In the genomic region with DNA sequence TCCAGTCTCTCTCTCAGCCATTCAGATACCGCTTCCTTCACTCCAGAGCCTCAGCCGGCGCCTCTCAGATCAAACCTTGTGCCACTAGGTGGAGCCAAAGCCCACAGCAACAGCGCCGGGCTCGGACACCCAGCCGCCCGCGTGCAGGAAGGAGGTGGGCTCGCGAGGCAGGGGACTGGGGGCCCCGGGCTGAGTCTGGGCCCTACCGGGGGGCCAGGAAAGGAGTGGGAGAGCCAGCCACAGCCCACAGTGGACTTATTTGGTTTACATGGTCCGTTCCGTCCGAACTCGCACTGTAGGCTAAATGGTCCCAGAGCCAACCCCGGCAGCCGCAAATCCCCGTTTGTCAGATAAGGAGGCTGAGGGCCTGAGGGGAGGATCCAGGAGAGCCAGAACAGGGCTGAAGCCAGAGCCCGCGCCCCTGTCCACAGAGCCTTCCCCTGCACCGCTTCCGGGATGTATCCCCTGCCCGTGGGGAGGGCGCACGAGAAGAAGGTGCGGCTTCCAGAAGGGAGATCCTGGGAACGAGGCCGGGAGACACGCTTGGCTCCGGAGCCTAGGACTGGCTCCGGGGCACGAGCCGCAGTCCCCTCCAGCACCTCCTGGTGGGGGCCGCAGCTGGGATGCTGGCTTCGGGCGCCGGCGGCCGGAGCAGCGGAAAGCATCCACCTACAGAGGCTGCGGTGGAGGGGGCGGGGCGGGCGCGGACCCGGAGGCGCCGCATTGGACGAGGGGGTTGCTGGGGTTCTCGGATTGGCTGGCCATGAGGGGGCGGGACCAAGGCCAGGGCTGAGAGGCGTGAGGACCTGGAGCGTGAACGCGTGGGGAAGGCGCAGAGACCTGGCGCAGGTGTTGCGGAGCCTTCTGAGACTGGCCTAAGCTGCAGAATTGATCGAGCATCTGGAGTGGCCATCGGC, we compare ENCODE assay signal across 1 cellular context.
TF ChIP-seq lines count a peak whose summit lies in the region.

No MANE protein-coding gene starts in this region.

TF ChIP-seq in HEK293, 187 proteins besides CTCF, POLR2A, EP300 and RAD21 (continued from another document and continues in another):
- TF ChIP-seq, protein P1, sequence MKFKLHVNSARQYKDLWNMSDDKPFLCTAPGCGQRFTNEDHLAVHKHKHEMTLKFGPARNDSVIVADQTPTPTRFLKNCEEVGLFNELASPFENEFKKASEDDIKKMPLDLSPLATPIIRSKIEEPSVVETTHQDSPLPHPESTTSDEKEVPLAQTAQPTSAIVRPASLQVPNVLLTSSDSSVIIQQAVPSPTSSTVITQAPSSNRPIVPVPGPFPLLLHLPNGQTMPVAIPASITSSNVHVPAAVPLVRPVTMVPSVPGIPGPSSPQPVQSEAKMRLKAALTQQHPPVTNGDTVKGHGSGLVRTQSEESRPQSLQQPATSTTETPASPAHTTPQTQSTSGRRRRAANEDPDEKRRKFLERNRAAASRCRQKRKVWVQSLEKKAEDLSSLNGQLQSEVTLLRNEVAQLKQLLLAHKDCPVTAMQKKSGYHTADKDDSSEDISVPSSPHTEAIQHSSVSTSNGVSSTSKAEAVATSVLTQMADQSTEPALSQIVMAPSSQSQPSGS (tag by site-specific recombination; IDR thresholded peaks at IDR 0.05; ENCODE audit: low read depth): no peak
- TF ChIP-seq ZBTB1 (tag by site-specific recombination; IDR thresholded peaks at IDR 0.05) (no peak), SETDB1 (IDR thresholded peaks at IDR 0.05; ENCODE audit: insufficient read length, low read length) (no peak), ZBTB7A (tag by site-specific recombination; IDR thresholded peaks at IDR 0.05; ENCODE audit: low read depth) (0 out of 2 replicates have a peak, but pooled peaks have one; percentile 70), ZNF354C (tag by site-specific recombination; IDR thresholded peaks at IDR 0.05; ENCODE audit: borderline replicate concordance, low read depth) (no peak), ZNF366 (tag by site-specific recombination; conservative IDR thresholded peaks at IDR 0.05) (peak; percentile 77), ZBTB48 (tag by site-specific recombination; IDR thresholded peaks at IDR 0.05) (peak; percentile 17), ZNF274 (IDR thresholded peaks at IDR 0.05; ENCODE audit: low read length) (no peak), ZNF274 (tag by site-specific recombination; IDR thresholded peaks at IDR 0.05; ENCODE audit: borderline replicate concordance) (no peak), KLF16 (tag by site-specific recombination; IDR thresholded peaks at IDR 0.05) (peak; percentile 44; the same call in 1 of the 2 replicates), ZNF140 (tag by site-specific recombination; IDR thresholded peaks at IDR 0.05) (no peak), GLIS2 (tag by site-specific recombination; IDR thresholded peaks at IDR 0.05) (peak; percentile 94), ZNF391 (tag by site-specific recombination; IDR thresholded peaks at IDR 0.05; ENCODE audit: borderline replicate concordance, low read depth) (no peak), ZNF221 (tag by site-specific recombination; IDR thresholded peaks at IDR 0.05; ENCODE audit: borderline replicate concordance) (no peak), ZNF621 (tag by site-specific recombination; IDR thresholded peaks at IDR 0.05) (no peak), GLIS1 (tag by site-specific recombination; IDR thresholded peaks at IDR 0.05) (peak; percentile 73), ZBTB17 (tag by site-specific recombination; IDR thresholded peaks at IDR 0.05) (peak; percentile 95), GFI1B (tag by site-specific recombination; IDR thresholded peaks at IDR 0.05) (no peak), ZNF629 (tag by site-specific recombination; IDR thresholded peaks at IDR 0.05) (peak; percentile 51), ZNF19 (tag by site-specific recombination; IDR thresholded peaks at IDR 0.05; ENCODE audit: low read depth) (no peak), ZNF302 (tag by site-specific recombination; IDR thresholded peaks at IDR 0.05; ENCODE audit: low read depth) (no peak), HOXD13 (CRISPR knock-in tag; IDR thresholded peaks at IDR 0.05; ENCODE audit: borderline replicate concordance) (no peak), KLF9 (tag by site-specific recombination; IDR thresholded peaks at IDR 0.05; ENCODE audit: low read depth) (peak; percentile 75), ZNF768 (tag by site-specific recombination; IDR thresholded peaks at IDR 0.05) (no peak), KLF8 (tag by site-specific recombination; IDR thresholded peaks at IDR 0.05) (peak; percentile 50; the same call in 1 of the 2 replicates), KLF7 (tag by site-specific recombination; IDR thresholded peaks at IDR 0.05; ENCODE audit: borderline replicate concordance) (no peak), ZNF416 (tag by site-specific recombination; IDR thresholded peaks at IDR 0.05) (no peak), ZNF707 (tag by site-specific recombination; IDR thresholded peaks at IDR 0.05) (no peak; the same call in 1 of the 2 replicates), ZNF248 (tag by site-specific recombination; IDR thresholded peaks at IDR 0.05) (no peak), ZNF2 (tag by site-specific recombination; IDR thresholded peaks at IDR 0.05) (0 out of 2 replicates have a peak, but pooled peaks have one; percentile 85), ZNF830 (tag by site-specific recombination; IDR thresholded peaks at IDR 0.05; ENCODE audit: low read depth) (no peak), ZNF596 (tag by site-specific recombination; IDR thresholded peaks at IDR 0.05) (0 out of 2 replicates have a peak, but pooled peaks have one; percentile 5), ZNF660 (tag by site-specific recombination; IDR thresholded peaks at IDR 0.05) (peak; percentile 84), ZNF510 (tag by site-specific recombination; IDR thresholded peaks at IDR 0.05; ENCODE audit: insufficient replicate concordance) (no peak), ZNF175 (tag by site-specific recombination; IDR thresholded peaks at IDR 0.05) (no peak), ZNF341 (tag by site-specific recombination; IDR thresholded peaks at IDR 0.05; ENCODE audit: low read depth) (0 out of 2 replicates have a peak, but pooled peaks have one; percentile 17), ZNF121 (tag by site-specific recombination; IDR thresholded peaks at IDR 0.05) (no peak)
- TF ChIP-seq, protein P2, sequence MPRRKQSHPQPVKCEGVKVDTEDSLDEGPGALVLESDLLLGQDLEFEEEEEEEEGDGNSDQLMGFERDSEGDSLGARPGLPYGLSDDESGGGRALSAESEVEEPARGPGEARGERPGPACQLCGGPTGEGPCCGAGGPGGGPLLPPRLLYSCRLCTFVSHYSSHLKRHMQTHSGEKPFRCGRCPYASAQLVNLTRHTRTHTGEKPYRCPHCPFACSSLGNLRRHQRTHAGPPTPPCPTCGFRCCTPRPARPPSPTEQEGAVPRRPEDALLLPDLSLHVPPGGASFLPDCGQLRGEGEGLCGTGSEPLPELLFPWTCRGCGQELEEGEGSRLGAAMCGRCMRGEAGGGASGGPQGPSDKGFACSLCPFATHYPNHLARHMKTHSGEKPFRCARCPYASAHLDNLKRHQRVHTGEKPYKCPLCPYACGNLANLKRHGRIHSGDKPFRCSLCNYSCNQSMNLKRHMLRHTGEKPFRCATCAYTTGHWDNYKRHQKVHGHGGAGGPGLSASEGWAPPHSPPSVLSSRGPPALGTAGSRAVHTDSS (tag by site-specific recombination; IDR thresholded peaks at IDR 0.05): no peak
- TF ChIP-seq, protein P3, sequence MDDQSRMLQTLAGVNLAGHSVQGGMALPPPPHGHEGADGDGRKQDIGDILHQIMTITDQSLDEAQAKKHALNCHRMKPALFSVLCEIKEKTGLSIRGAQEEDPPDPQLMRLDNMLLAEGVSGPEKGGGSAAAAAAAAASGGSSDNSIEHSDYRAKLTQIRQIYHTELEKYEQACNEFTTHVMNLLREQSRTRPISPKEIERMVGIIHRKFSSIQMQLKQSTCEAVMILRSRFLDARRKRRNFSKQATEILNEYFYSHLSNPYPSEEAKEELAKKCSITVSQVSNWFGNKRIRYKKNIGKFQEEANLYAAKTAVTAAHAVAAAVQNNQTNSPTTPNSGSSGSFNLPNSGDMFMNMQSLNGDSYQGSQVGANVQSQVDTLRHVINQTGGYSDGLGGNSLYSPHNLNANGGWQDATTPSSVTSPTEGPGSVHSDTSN (CRISPR knock-in tag; IDR thresholded peaks at IDR 0.05): no peak
- TF ChIP-seq, protein P4, sequence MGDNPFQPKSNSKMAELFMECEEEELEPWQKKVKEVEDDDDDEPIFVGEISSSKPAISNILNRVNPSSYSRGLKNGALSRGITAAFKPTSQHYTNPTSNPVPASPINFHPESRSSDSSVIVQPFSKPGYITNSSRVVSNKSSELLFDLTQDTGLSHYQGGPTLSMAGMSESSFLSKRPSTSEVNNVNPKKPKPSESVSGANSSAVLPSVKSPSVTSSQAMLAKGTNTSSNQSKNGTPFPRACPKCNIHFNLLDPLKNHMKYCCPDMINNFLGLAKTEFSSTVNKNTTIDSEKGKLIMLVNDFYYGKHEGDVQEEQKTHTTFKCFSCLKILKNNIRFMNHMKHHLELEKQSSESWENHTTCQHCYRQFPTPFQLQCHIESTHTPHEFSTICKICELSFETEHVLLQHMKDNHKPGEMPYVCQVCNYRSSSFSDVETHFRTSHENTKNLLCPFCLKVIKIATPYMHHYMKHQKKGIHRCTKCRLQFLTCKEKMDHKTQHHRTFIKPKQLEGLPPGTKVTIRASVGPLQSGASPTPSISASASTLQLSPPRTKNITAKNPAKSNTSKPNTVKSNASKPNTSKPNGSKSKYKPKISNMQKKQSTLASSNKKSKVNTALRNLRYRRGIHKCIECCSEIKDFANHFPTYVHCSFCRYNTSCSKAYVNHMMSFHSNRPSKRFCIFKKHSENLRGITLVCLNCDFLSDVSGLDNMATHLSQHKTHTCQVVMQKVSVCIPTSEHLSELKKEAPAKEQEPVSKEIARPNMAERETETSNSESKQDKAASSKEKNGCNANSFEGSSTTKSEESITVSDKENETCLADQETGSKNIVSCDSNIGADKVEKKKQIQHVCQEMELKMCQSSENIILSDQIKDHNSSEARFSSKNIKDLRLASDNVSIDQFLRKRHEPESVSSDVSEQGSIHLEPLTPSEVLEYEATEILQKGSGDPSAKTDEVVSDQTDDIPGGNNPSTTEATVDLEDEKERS (tag by site-specific recombination; IDR thresholded peaks at IDR 0.05): no peak
- TF ChIP-seq, protein P5, sequence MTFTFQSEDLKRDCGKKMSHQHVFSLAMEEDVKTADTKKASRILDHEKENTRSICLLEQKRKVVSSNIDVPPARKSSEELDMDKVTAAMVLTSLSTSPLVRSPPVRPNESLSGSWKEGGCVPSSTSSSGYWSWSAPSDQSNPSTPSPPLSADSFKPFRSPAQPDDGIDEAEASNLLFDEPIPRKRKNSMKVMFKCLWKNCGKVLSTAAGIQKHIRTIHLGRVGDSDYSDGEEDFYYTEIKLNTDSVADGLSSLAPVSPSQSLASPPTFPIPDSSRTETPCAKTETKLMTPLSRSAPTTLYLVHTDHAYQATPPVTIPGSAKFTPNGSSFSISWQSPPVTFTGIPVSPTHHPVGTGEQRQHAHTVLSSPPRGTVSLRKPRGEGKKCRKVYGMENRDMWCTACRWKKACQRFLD (tag by site-specific recombination; IDR thresholded peaks at IDR 0.05): no peak
- TF ChIP-seq, protein P6, sequence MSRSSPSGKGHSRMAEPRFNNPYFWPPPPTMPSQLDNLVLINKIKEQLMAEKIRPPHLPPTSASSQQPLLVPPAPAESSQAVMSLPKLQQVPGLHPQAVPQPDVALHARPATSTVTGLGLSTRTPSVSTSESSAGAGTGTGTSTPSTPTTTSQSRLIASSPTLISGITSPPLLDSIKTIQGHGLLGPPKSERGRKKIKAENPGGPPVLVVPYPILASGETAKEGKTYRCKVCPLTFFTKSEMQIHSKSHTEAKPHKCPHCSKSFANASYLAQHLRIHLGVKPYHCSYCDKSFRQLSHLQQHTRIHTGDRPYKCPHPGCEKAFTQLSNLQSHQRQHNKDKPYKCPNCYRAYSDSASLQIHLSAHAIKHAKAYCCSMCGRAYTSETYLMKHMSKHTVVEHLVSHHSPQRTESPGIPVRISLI (tag by site-specific recombination; IDR thresholded peaks at IDR 0.05): no peak
- TF ChIP-seq, protein P7, sequence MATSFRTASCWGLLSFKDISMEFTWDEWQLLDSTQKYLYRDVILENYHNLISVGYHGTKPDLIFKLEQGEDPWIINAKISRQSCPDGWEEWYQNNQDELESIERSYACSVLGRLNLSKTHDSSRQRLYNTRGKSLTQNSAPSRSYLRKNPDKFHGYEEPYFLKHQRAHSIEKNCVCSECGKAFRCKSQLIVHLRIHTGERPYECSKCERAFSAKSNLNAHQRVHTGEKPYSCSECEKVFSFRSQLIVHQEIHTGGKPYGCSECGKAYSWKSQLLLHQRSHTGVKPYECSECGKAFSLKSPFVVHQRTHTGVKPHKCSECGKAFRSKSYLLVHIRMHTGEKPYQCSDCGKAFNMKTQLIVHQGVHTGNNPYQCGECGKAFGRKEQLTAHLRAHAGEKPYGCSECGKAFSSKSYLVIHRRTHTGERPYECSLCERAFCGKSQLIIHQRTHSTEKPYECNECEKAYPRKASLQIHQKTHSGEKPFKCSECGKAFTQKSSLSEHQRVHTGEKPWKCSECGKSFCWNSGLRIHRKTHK (tag by site-specific recombination; IDR thresholded peaks at IDR 0.05): no peak
- TF ChIP-seq, protein P8, sequence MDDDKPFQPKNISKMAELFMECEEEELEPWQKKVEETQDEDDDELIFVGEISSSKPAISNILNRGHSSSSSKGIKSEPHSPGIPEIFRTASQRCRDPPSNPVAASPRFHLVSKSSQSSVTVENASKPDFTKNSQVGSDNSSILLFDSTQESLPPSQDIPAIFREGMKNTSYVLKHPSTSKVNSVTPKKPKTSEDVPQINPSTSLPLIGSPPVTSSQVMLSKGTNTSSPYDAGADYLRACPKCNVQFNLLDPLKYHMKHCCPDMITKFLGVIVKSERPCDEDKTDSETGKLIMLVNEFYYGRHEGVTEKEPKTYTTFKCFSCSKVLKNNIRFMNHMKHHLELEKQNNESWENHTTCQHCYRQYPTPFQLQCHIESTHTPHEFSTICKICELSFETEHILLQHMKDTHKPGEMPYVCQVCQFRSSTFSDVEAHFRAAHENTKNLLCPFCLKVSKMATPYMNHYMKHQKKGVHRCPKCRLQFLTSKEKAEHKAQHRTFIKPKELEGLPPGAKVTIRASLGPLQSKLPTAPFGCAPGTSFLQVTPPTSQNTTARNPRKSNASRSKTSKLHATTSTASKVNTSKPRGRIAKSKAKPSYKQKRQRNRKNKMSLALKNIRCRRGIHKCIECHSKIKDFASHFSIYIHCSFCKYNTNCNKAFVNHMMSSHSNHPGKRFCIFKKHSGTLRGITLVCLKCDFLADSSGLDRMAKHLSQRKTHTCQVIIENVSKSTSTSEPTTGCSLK (tag by site-specific recombination; IDR thresholded peaks at IDR 0.05): no peak
- TF ChIP-seq, protein P9, sequence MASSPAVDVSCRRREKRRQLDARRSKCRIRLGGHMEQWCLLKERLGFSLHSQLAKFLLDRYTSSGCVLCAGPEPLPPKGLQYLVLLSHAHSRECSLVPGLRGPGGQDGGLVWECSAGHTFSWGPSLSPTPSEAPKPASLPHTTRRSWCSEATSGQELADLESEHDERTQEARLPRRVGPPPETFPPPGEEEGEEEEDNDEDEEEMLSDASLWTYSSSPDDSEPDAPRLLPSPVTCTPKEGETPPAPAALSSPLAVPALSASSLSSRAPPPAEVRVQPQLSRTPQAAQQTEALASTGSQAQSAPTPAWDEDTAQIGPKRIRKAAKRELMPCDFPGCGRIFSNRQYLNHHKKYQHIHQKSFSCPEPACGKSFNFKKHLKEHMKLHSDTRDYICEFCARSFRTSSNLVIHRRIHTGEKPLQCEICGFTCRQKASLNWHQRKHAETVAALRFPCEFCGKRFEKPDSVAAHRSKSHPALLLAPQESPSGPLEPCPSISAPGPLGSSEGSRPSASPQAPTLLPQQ (tag by site-specific recombination; IDR thresholded peaks at IDR 0.05): peak; percentile 73
